Comparison of ENCODE assay signal across 8 cellular contexts in the genomic region with DNA sequence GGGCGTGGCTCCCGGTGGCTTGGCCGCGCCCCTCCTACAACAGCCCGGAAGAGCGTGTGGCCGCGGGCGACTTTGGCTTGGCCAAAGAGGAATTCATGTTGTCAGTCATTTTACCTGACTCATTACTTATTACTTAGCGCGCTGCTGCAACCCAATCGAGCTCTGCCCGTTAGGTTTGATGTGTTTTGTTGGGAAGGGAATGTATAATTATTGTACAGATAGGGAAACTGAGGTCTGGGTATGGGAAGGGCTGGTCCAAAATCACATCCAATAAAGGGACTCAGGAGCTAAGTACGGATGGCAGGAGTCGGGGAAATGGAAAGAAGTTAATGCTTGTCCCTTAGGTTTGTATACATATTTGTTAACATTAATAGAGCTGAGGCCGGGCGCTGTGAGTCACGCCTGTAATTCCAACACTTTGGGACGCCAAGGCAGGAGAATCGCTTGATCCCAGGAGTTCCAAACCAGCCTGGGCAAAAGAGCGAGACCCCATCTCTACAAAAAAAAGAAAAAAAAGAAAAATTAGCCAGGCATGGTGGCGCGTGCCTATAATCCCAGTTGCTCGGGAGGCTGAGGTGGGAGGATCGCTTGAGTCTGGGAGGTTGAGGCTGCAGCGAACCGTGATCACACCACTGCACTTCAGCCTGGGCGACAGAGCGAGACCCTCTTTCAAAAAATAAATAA. TPM values are rescaled to one million over a fixed set of nuclear protein-coding genes. Genes with fewer than 3 reads are reported as not detected.
DNase-seq lines count a peak whose midpoint lies in the region; ATAC-seq and TF ChIP-seq lines count a peak whose summit lies in the region.

No MANE protein-coding gene starts in this region.

- POLR2A ChIA-PET in activated naive CD8-positive, alpha-beta T cell treated with anti-CD3 and anti-CD28 coated beads, Interleukin-2, amount 10 ng/mL, durations not matched to agents 7 days and 5 days (lab: Charles Lee): interaction anchor here (0.6 to 6.0 kb wide), 13 partner anchors 9 to 116 kb away, joined by 3 to 93 read pairs (median 4); partner anchors contain the start of genes ACOT8, PCIF1, ZSWIM1 and ZSWIM3

- H3K4me3 Mint-ChIP-seq in activated naive CD8-positive, alpha-beta T cell treated with anti-CD3 and anti-CD28 coated beads, Interleukin-2, amount 10 ng/mL, durations not matched to agents 7 days and 5 days: peak overlapping the region; percentile 84
- peak overlapping the region; percentile 91 to 97 (median 92) for H3K4me3 Mint-ChIP-seq in immature natural killer cell

- H3K36me3 ChIP-seq in GM06990 (ENCODE audit: control insufficient read depth, insufficient read depth, low read length): peaks cover 15% of the 10 kb centered on the region
- peaks cover 24% of the 10 kb centered on the region for H3K36me3 ChIP-seq in KOPT-K1 (ENCODE audit: insufficient read depth, low read length)

- ATAC-seq in activated naive CD8-positive, alpha-beta T cell treated with anti-CD3 and anti-CD28 coated beads, Interleukin-2, amount 10 ng/mL, durations not matched to agents 7 days and 5 days (ENCODE audit: low read depth): no peak
- ATAC-seq in GM19463 (IDR thresholded peaks at IDR 0.05; ENCODE audit: unreplicated experiment) (no peak), GM19328 (IDR thresholded peaks at IDR 0.05; ENCODE audit: unreplicated experiment) (no peak)

- peaks cover 5% of the 10 kb centered on the region for H3K27me3 Mint-ChIP-seq in activated naive CD8-positive, alpha-beta T cell treated with anti-CD3 and anti-CD28 coated beads, Interleukin-2, amount 10 ng/mL, durations not matched to agents 7 days and 5 days
- H3K27me3 Mint-ChIP-seq in immature natural killer cell (ENCODE audit: low read depth in 3 of 3): peaks cover 11 to 19% (median 14%) of the 10 kb centered on the region in 3 donors

- no peaks in the 10 kb centered on the region for H3K9me3 ChIP-seq in KOPT-K1 (ENCODE audit: insufficient read depth, low read length, poor library complexity, severe bottlenecking)

- H3K4me3 ChIP-seq in GM06990 (replicated peaks; ENCODE audit: low read depth, low read length): peak overlapping the region; percentile 85

- DNase-seq in GM06990 (ENCODE audit: extremely low read depth, insufficient read length) (no peak), immature natural killer cell (no peak)
- no peak for DNase-seq in activated naive CD8-positive, alpha-beta T cell treated with anti-CD3 and anti-CD28 coated beads, Interleukin-2, amount 10 ng/mL, durations not matched to agents 7 days and 5 days
- no peak for DNase-seq in stimulated activated CD4-positive, alpha-beta T cell treated with anti-CD3 and anti-CD28 coated beads, Interleukin-15, amount 100 ng/mL, for 24 hours

- no peaks in the 10 kb centered on the region for H3K27me3 ChIP-seq in GM06990 (replicated peaks; ENCODE audit: control insufficient read depth, insufficient read depth, low read length)

- peaks cover 12% of the 10 kb centered on the region for H3K4me1 Mint-ChIP-seq in activated naive CD8-positive, alpha-beta T cell treated with anti-CD3 and anti-CD28 coated beads, Interleukin-2, amount 10 ng/mL, durations not matched to agents 7 days and 5 days
- peaks cover 30 to 31% of the 10 kb centered on the region in 2 donors for H3K4me1 Mint-ChIP-seq in immature natural killer cell

- no peaks in the 10 kb centered on the region for H3K9me3 Mint-ChIP-seq in activated naive CD8-positive, alpha-beta T cell treated with anti-CD3 and anti-CD28 coated beads, Interleukin-2, amount 10 ng/mL, durations not matched to agents 7 days and 5 days
- no peaks in the 10 kb centered on the region for H3K9me3 Mint-ChIP-seq in immature natural killer cell

- peak overlapping the region; percentile 91 for H3K27ac Mint-ChIP-seq in activated naive CD8-positive, alpha-beta T cell treated with anti-CD3 and anti-CD28 coated beads, Interleukin-2, amount 10 ng/mL, durations not matched to agents 7 days and 5 days
- peak overlapping the region; percentile 99 to 100 (median 99) for H3K27ac Mint-ChIP-seq in immature natural killer cell

- no peak for TF ChIP-seq CTCF in GM06990 (IDR thresholded peaks at IDR 0.05; ENCODE audit: insufficient read depth, low read length, poor library complexity, severe bottlenecking)

- H3K36me3 Mint-ChIP-seq in activated naive CD8-positive, alpha-beta T cell treated with anti-CD3 and anti-CD28 coated beads, Interleukin-2, amount 10 ng/mL, durations not matched to agents 7 days and 5 days: peaks cover 1% of the 10 kb centered on the region
- peaks cover 0 to 6% (median 0%) of the 10 kb centered on the region in 3 donors for H3K36me3 Mint-ChIP-seq in immature natural killer cell

- peak overlapping the region; percentile 98 for H3K27ac ChIP-seq in KOPT-K1 (ENCODE audit: low read depth, low read length, poor library complexity, severe bottlenecking)
- peak overlapping the region; percentile 99 for H3K27ac ChIP-seq in temporal lobe (ENCODE audit: low read depth, low read length)

RNA-seq across cellular contexts. Expression of gene ZNF335, which starts 0.6 kb away (rescaled TPM):
- 10 to 100 TPM; 43.3 to 43.7 TPM for total RNA-seq in activated naive CD8-positive, alpha-beta T cell treated with anti-CD3 and anti-CD28 coated beads, Interleukin-2, amount 10 ng/mL, durations not matched to agents 7 days and 5 days
- polyA plus RNA-seq in immature natural killer cell: 10 to 100 TPM in 1 of 3 donors, 1 to 10 TPM in 2; 7.1 to 17.9 (median 9.6) TPM
- total RNA-seq in temporal lobe: 8.1 TPM

RNA-seq across cellular contexts. Expression of gene MMP9, which starts 36.1 kb away (rescaled TPM):
- total RNA-seq in activated naive CD8-positive, alpha-beta T cell treated with anti-CD3 and anti-CD28 coated beads, Interleukin-2, amount 10 ng/mL, durations not matched to agents 7 days and 5 days: 10 to 100 TPM; 18.4 to 21.8 TPM
- under 1 TPM in 1 of 3 donors, not detected in 2; 0.09 TPM for polyA plus RNA-seq in immature natural killer cell
- total RNA-seq in temporal lobe: 0.25 TPM

RNA-seq across cellular contexts. Expression of gene PCIF1, which starts 38.2 kb away (rescaled TPM):
- 10 to 100 TPM; 54.5 to 58.3 TPM for total RNA-seq in activated naive CD8-positive, alpha-beta T cell treated with anti-CD3 and anti-CD28 coated beads, Interleukin-2, amount 10 ng/mL, durations not matched to agents 7 days and 5 days
- polyA plus RNA-seq in immature natural killer cell: 10 to 100 TPM; 78.4 to 93.4 (median 83.0) TPM
- 14.5 TPM for total RNA-seq in temporal lobe

RNA-seq across cellular contexts. Expression of gene SLC12A5, which starts 56.4 kb away (rescaled TPM):
- 1 to 10 TPM; 1.6 to 1.9 TPM for total RNA-seq in activated naive CD8-positive, alpha-beta T cell treated with anti-CD3 and anti-CD28 coated beads, Interleukin-2, amount 10 ng/mL, durations not matched to agents 7 days and 5 days
- 1 to 10 TPM in 2 of 3 donors, not detected in 1; 1.0 to 1.8 TPM for polyA plus RNA-seq in immature natural killer cell
- 17.2 TPM for total RNA-seq in temporal lobe

Comparison
In these comparisons a context has a peak if more than half of its experiments do, and no peak if none do; other contexts are left out.
1. RNA of gene MMP9, which starts 36.1 kb away (total RNA-seq): 18.4 to 21.8 TPM in activated naive CD8-positive, alpha-beta T cell treated with anti-CD3 and anti-CD28 coated beads, Interleukin-2, amount 10 ng/mL, durations not matched to agents 7 days and 5 days; 0.25 TPM in temporal lobe (single experiment); every median in the first group is over 10 times any median in the second.